ENCODE assay signal across 9 cellular contexts in genomic region chr12:22100952-22101748, GRCh38. TPM values are rescaled to one million over a fixed set of nuclear protein-coding genes. Genes with fewer than 3 reads are reported as not detected.
DNase-seq lines count a peak whose midpoint lies in the region; ATAC-seq and TF ChIP-seq lines count a peak whose summit lies in the region.
"Had no signal": no experiment of that assay in that cellular context is flagged by ENCODE, and none has a peak within 500 bp of the region (broad histone marks: within the 10 kb centered on the region; RNA-seq: fewer than 3 reads in every experiment).

No MANE protein-coding gene starts in this region.

- H3K9ac ChIP-seq in BLaER1 treated with 17β-estradiol and CSF1 and Interleukin-3, amounts not matched to agents 10 nM and 100 nM: peak overlapping the region in 9 of 11 experiments; percentile 4 to 53 (median 45); a peak in 13 of 22 replicates
- no peak overlapping the region for H3K9ac ChIP-seq in mammary epithelial cell (ENCODE audit: insufficient read depth, low read length)

- no peaks in the 10 kb centered on the region for H3K9me3 Mint-ChIP-seq in stimulated activated naive CD8-positive, alpha-beta T cell treated with anti-CD3 and anti-CD28 coated beads, Interleukin-15, amount 100 ng/mL, for 72 hours

- H3K9me3 ChIP-seq in BLaER1 treated with 17β-estradiol and CSF1 and Interleukin-3, amounts not matched to agents 10 nM and 100 nM (replicated peaks in 1 of 11): peaks cover 0 to 17% (median 3%) of the 10 kb centered on the region in 11 experiments; a peak in 6 of 22 replicates
- no peaks in the 10 kb centered on the region for H3K9me3 ChIP-seq in Panc1 (ENCODE audit: control insufficient read depth, insufficient read depth, low read depth, low read length)
- no peaks in the 10 kb centered on the region for H3K9me3 ChIP-seq in mammary epithelial cell (replicated peaks; ENCODE audit: insufficient read depth, low read length)

- peaks cover 27 to 37% (median 31%) of the 10 kb centered on the region in 10 experiments for H3K4me1 ChIP-seq in BLaER1 treated with 17β-estradiol and CSF1 and Interleukin-3, amounts not matched to agents 10 nM and 100 nM
- no peaks in the 10 kb centered on the region for H3K4me1 ChIP-seq in Panc1 (ENCODE audit: control insufficient read depth, insufficient read depth, low read length)
- peaks cover 16% of the 10 kb centered on the region for H3K4me1 ChIP-seq in mammary epithelial cell (ENCODE audit: insufficient read depth, low read length)

- H4K20me1 ChIP-seq in BLaER1 treated with 17β-estradiol and CSF1 and Interleukin-3, amounts not matched to agents 10 nM and 100 nM: no peaks in the 10 kb centered on the region
- H4K20me1 ChIP-seq in mammary epithelial cell (ENCODE audit: insufficient read depth, low read length): no peaks in the 10 kb centered on the region

- H3K79me2 ChIP-seq in mammary epithelial cell (ENCODE audit: insufficient read depth, low read length): no peaks in the 10 kb centered on the region

- H2AFZ ChIP-seq in mammary epithelial cell (ENCODE audit: low read depth, low read length): peak overlapping the region; percentile 30

- H3K4me2 ChIP-seq in BLaER1 treated with 17β-estradiol and CSF1 and Interleukin-3, amounts not matched to agents 10 nM and 100 nM: peak overlapping the region; percentile 61 to 86 (median 70)
- H3K4me2 ChIP-seq in mammary epithelial cell (ENCODE audit: insufficient read depth, low read depth, low read length): no peak overlapping the region

- DNase-seq in Panc1 (ENCODE audit: low read depth, low spot score) (peak; percentile 18), mammary epithelial cell (peak; percentile 73), kidney tubule cell (ENCODE audit: low spot score) (peak; percentile 52), hepatic stellate cell (ENCODE audit: low spot score) (no peak)
- DNase-seq in stimulated activated naive CD8-positive, alpha-beta T cell treated with anti-CD3 and anti-CD28 coated beads, Interleukin-15, amount 100 ng/mL, for 72 hours: peak; percentile 43 to 54

- H3K27me3 Mint-ChIP-seq in stimulated activated naive CD8-positive, alpha-beta T cell treated with anti-CD3 and anti-CD28 coated beads, Interleukin-15, amount 100 ng/mL, for 72 hours: peaks cover 9% of the 10 kb centered on the region

- BruUV-seq in Panc1 (replicated peaks; lab: Mats Ljungman, UMichigan): no TSS peak
- BruUV-seq in mammary epithelial cell (replicated peaks; lab: Mats Ljungman, UMichigan): no TSS peak

- intact Hi-C loops in Panc1 (cut with micrococcal nuclease; ENCODE audit: unreplicated experiment) (no loop called here), mammary epithelial cell (cut with micrococcal nuclease) (loop anchor here (1.0 to 10.0 kb wide), 7 partner anchors 30 to 554 kb away; no protein-coding TSS in a partner anchor)

- no peaks in the 10 kb centered on the region for H3K36me3 ChIP-seq in BLaER1 treated with 17β-estradiol and CSF1 and Interleukin-3, amounts not matched to agents 10 nM and 100 nM
- H3K36me3 ChIP-seq in Panc1 (ENCODE audit: control insufficient read depth, insufficient read depth, low read length) (no peaks in the 10 kb centered on the region), mammary epithelial cell (ENCODE audit: insufficient read depth, low read length) (no peaks in the 10 kb centered on the region)

- peaks cover 16% of the 10 kb centered on the region for H3K4me1 Mint-ChIP-seq in stimulated activated naive CD8-positive, alpha-beta T cell treated with anti-CD3 and anti-CD28 coated beads, Interleukin-15, amount 100 ng/mL, for 72 hours

- no peaks in the 10 kb centered on the region for H3K27me3 ChIP-seq in BLaER1 treated with 17β-estradiol and CSF1 and Interleukin-3, amounts not matched to agents 10 nM and 100 nM
- H3K27me3 ChIP-seq in Panc1 (ENCODE audit: control insufficient read depth, insufficient read depth, low read length): no peaks in the 10 kb centered on the region
- H3K27me3 ChIP-seq in mammary epithelial cell (ENCODE audit: insufficient read depth, low read length): no peaks in the 10 kb centered on the region

- POLR2A ChIA-PET in Panc1 (lab: Charles Lee): no interaction called here

- no peak overlapping the region for H3K4me3 ChIP-seq in BLaER1 treated with 17β-estradiol and CSF1 and Interleukin-3, amounts not matched to agents 10 nM and 100 nM
- no peak overlapping the region for H3K4me3 ChIP-seq in Panc1 (ENCODE audit: low read depth in 2 of 2, low read length in 2 of 2)
- H3K4me3 ChIP-seq in mammary epithelial cell (replicated peaks in 1 of 3; ENCODE audit: insufficient read depth in 1 of 3, low read depth in 2 of 3, low read length in 3 of 3): no peak overlapping the region
- H3K4me3 ChIP-seq: SK-N-MC had no signal

- peak; percentile 43 for TF ChIP-seq CTCF in Panc1 (IDR thresholded peaks at IDR 0.05)
- peak; percentile 53 to 77 for TF ChIP-seq CTCF in mammary epithelial cell (conservative IDR thresholded peaks at IDR 0.05 in 1 of 2, IDR thresholded peaks at IDR 0.05 in 1 of 2; ENCODE audit: extremely low read depth in 1 of 2, insufficient read depth in 1 of 2, low read depth in 1 of 2, low read length in 2 of 2)

- ATAC-seq in GM18519 (IDR thresholded peaks at IDR 0.05; ENCODE audit: low FRiP score, unreplicated experiment) (peak; percentile 75), HG03139 (IDR thresholded peaks at IDR 0.05; ENCODE audit: unreplicated experiment) (peak; percentile 54), Panc1 (no peak)
- ATAC-seq in stimulated activated naive CD8-positive, alpha-beta T cell treated with anti-CD3 and anti-CD28 coated beads, Interleukin-15, amount 100 ng/mL, for 72 hours: peak; percentile 81

- no peak overlapping the region for H3K4me3 Mint-ChIP-seq in stimulated activated naive CD8-positive, alpha-beta T cell treated with anti-CD3 and anti-CD28 coated beads, Interleukin-15, amount 100 ng/mL, for 72 hours

- H3K27ac ChIP-seq in BLaER1 treated with 17β-estradiol and CSF1 and Interleukin-3, amounts not matched to agents 10 nM and 100 nM: peak overlapping the region; percentile 52 to 78 (median 67)
- H3K27ac ChIP-seq in Panc1 (ENCODE audit: low read length): no peak overlapping the region
- H3K27ac ChIP-seq in mammary epithelial cell (ENCODE audit: insufficient read depth, low read depth, low read length): peak overlapping the region; percentile 46
- H3K27ac ChIP-seq: SK-N-MC had no signal

- WGBS in mammary epithelial cell (ENCODE audit: low coverage, missing lambda C conversion rate): 69% methylated on average over 4 of the region's 6 CpGs

- CTCF ChIA-PET in Panc1 (lab: Charles Lee) (no interaction called here), mammary epithelial cell (lab: Charles Lee; ENCODE audit: low non-redundant PET) (interaction anchor here (0.5 to 1.7 kb wide), 4 partner anchors 72 to 338 kb away, joined by 3 to 8 read pairs (median 4); no protein-coding TSS in a partner anchor)

- in situ Hi-C loops in Panc1 (cut with HindIII; ENCODE audit: low pct_unique_long_range_greater_than_20kb, low sequenced_read_pairs) (no loop called here), mammary epithelial cell (cut with MboI; ENCODE audit: low sequenced_read_pairs in 2 of 2) (loop anchor here in 1 of 2 donors (5.0 to 10.0 kb wide), 2 partner anchors 64 to 236 kb away; no protein-coding TSS in a partner anchor)

- H3K27ac Mint-ChIP-seq in stimulated activated naive CD8-positive, alpha-beta T cell treated with anti-CD3 and anti-CD28 coated beads, Interleukin-15, amount 100 ng/mL, for 72 hours: no peak overlapping the region

- dilution Hi-C loops in mammary epithelial cell (cut with HindIII; ENCODE audit: low sequenced_read_pairs): loop anchor here (5.0 kb wide), 1 partner anchor 236 kb away; no protein-coding TSS in a partner anchor

RNA-seq across cellular contexts. Expression of gene CMAS, which starts 55.1 kb away (rescaled TPM):
- total RNA-seq in Panc1 (2021; ENCODE audit: unreplicated experiment): 24.3 TPM
- 24.1 TPM for polyA plus RNA-seq in Panc1 (2012; ENCODE audit: insufficient read length)
- total RNA-seq in mammary epithelial cell: 10 to 100 TPM; 24.3 to 54.0 TPM
- 22.6 TPM for polyA plus RNA-seq in mammary epithelial cell
- polyA minus RNA-seq in mammary epithelial cell: 10.4 TPM
